ENCODE assay signal across 1 cellular context in the genomic region with DNA sequence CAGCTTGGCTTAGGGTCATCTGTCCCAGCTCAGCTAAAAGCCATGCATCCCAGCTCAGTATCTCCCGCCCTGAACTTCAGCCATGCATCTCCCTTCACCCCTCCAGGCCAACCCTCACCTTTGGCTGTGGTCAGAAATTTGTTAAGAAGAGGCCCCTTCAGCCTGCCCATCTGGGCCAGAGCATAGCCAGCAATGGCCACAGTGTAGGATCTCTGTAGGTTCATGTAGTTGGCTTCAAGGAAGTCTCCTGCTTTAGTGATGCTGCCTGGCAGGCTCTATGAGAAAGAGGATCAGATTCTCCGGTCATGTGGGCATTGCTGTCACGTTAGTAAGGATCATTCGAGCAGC.
TF ChIP-seq lines count a peak whose summit lies in the region.

No MANE protein-coding gene starts in this region.

TF ChIP-seq in GM12878, 131 proteins besides CTCF, POLR2A, EP300 and RAD21:
- no peak for TF ChIP-seq EED (IDR thresholded peaks at IDR 0.05; ENCODE audit: low read depth)
- no peak for TF ChIP-seq NFXL1 (IDR thresholded peaks at IDR 0.05; ENCODE audit: borderline replicate concordance)
- no peak; a peak in 1 of 4 replicates for TF ChIP-seq IKZF2 (IDR thresholded peaks at IDR 0.05)
- TF ChIP-seq, protein P1, sequence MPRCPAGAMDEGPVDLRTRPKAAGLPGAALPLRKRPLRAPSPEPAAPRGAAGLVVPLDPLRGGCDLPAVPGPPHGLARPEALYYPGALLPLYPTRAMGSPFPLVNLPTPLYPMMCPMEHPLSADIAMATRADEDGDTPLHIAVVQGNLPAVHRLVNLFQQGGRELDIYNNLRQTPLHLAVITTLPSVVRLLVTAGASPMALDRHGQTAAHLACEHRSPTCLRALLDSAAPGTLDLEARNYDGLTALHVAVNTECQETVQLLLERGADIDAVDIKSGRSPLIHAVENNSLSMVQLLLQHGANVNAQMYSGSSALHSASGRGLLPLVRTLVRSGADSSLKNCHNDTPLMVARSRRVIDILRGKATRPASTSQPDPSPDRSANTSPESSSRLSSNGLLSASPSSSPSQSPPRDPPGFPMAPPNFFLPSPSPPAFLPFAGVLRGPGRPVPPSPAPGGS (IDR thresholded peaks at IDR 0.05; ENCODE audit: borderline replicate concordance, insufficient read depth, low read depth, low read length, poor library complexity, severe bottlenecking) = no peak
- no peak for TF ChIP-seq ZZZ3 (IDR thresholded peaks at IDR 0.05; ENCODE audit: control insufficient read depth, insufficient read length, low read depth)
- TF ChIP-seq SUPT20H (IDR thresholded peaks at IDR 0.05; ENCODE audit: borderline replicate concordance, control insufficient read depth, low read depth, low read length) = no peak
